Comparison of ENCODE assay signal across 28 cellular contexts in genomic region chrX:20215565-20215964, GRCh38.
"Had no signal": no experiment of that assay in that cellular context is flagged by ENCODE, and none has a peak within 500 bp of the region (broad histone marks: within the 10 kb centered on the region; RNA-seq: fewer than 3 reads in every experiment).

No MANE protein-coding gene starts in this region.

- DNase-seq: activated B cell treated with CpG ODN at 0.5 μM for 24 hours; activated CD4-positive, alpha-beta T cell treated with anti-CD3 and anti-CD28 coated beads for 1 hour; activated CD4-positive, alpha-beta T cell treated with anti-CD3 and anti-CD28 coated beads, Interleukin-2, amount 10 ng/mL, durations not matched to agents 24 days and 14 days; activated CD4-positive, alpha-beta T cell treated with anti-CD3 and anti-CD28 coated beads, Interleukin-2, amount 50 U/mL, for 48 hours; activated CD8-positive, alpha-beta memory T cell treated with anti-CD3 and anti-CD28 coated beads, Interleukin-2, amount 10 ng/mL, durations not matched to agents 7 days and 5 days; activated effector memory CD4-positive, alpha-beta T cell treated with Interleukin-2 at 50 U/mL for 16 hours; activated naive CD4-positive, alpha-beta T cell; activated T-cell treated with anti-CD3 and anti-CD28 coated beads, Interleukin-2, amount 50 U/mL, for 24 hours; amygdala; KG1; NCI-H1048; NCI-H146; NCI-H187 treated with DMSO at 0.1 percent for 48 hours; NCI-H2081 treated with DMSO at 0.1 percent for 48 hours; NCI-H226; NCI-H526; NCI-H774; NK-92 treated with Interleukin-12 subunit alpha and Interleukin-12 subunit beta, amount 100 ng/mL, for 24 hours; OCI-M1; RPMI8226; T-cell; T-helper 2 cell; T1000 had no signal

- FAIRE-seq: astrocyte, TTC549 had no signal

- H3K4me3 ChIP-seq: SK-N-MC had no signal

- ATAC-seq: activated CD8-positive, alpha-beta memory T cell treated with anti-CD3 and anti-CD28 coated beads, Interleukin-2, amount 10 ng/mL, durations not matched to agents 7 days and 5 days; Panc1; Right ventricle myocardium inferior; T-cell had no signal

- H3K27ac ChIP-seq: SK-N-MC had no signal
